1 cellular context compared by ENCODE assay signal in the genomic region with DNA sequence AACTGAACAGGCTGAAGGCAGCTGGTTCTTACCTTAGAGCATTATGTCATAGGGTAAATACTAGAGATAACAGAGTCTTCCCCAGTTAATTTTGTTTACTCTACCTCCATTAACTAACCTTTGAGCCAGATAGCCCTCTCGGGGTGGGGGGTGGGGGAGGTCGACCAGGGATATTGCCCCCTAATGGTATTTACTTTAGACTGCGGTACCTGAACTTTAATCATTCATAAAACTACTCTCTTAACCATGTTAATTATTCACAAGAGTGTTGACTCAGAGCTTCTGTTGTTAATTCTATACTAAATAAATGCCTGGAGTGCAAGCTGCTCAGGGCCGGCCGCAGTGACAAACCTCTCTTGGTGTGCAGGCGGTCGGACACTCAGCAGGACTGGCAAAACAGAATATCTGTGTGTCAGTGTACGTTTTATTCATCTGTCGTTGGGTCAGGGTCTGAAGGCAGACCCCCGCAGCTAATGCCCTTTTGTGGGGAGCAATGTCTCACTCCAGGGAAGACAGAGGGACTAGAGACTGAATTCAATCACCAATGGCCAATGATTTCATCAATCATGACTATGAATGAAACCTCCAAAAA.
TF ChIP-seq lines count a peak whose summit lies in the region.

No MANE protein-coding gene starts in this region.

TF ChIP-seq in HepG2, 621 proteins besides CTCF, POLR2A, EP300 and RAD21 (continued from another document and continues in another):
- TF ChIP-seq, protein P1, sequence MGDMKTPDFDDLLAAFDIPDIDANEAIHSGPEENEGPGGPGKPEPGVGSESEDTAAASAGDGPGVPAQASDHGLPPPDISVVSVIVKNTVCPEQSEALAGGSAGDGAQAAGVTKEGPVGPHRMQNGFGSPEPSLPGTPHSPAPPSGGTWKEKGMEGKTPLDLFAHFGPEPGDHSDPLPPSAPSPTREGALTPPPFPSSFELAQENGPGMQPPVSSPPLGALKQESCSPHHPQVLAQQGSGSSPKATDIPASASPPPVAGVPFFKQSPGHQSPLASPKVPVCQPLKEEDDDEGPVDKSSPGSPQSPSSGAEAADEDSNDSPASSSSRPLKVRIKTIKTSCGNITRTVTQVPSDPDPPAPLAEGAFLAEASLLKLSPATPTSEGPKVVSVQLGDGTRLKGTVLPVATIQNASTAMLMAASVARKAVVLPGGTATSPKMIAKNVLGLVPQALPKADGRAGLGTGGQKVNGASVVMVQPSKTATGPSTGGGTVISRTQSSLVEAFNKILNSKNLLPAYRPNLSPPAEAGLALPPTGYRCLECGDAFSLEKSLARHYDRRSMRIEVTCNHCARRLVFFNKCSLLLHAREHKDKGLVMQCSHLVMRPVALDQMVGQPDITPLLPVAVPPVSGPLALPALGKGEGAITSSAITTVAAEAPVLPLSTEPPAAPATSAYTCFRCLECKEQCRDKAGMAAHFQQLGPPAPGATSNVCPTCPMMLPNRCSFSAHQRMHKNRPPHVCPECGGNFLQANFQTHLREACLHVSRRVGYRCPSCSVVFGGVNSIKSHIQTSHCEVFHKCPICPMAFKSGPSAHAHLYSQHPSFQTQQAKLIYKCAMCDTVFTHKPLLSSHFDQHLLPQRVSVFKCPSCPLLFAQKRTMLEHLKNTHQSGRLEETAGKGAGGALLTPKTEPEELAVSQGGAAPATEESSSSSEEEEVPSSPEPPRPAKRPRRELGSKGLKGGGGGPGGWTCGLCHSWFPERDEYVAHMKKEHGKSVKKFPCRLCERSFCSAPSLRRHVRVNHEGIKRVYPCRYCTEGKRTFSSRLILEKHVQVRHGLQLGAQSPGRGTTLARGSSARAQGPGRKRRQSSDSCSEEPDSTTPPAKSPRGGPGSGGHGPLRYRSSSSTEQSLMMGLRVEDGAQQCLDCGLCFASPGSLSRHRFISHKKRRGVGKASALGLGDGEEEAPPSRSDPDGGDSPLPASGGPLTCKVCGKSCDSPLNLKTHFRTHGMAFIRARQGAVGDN (CRISPR knock-in tag; IDR thresholded peaks at IDR 0.05): peak; percentile 44; the same call in 1 of the 2 replicates
- TF ChIP-seq ISL2 (CRISPR knock-in tag; IDR thresholded peaks at IDR 0.05) (peak; percentile 100), NR3C1 (CRISPR knock-in tag; IDR thresholded peaks at IDR 0.05) (no peak), FIP1L1 (IDR thresholded peaks at IDR 0.05; ENCODE audit: borderline replicate concordance, insufficient read depth, low read depth, low read length) (no peak), LCORL (IDR thresholded peaks at IDR 0.05) (no peak), LCORL (CRISPR knock-in tag; IDR thresholded peaks at IDR 0.05) (peak; percentile 22; the same call in 1 of the 2 replicates), ZNF256 (CRISPR knock-in tag; conservative IDR thresholded peaks at IDR 0.05) (no peak; the same call in 1 of the 2 replicates), ZNF552 (CRISPR knock-in tag; IDR thresholded peaks at IDR 0.05; ENCODE audit: borderline replicate concordance) (no peak), CC2D1A (CRISPR knock-in tag; IDR thresholded peaks at IDR 0.05) (no peak), ZNF652 (CRISPR knock-in tag; IDR thresholded peaks at IDR 0.05; ENCODE audit: borderline replicate concordance, low read depth) (peak; percentile 28; the same call in 1 of the 2 replicates), RBFOX2 (IDR thresholded peaks at IDR 0.05; ENCODE audit: low read depth, low read length) (no peak), SRY (CRISPR knock-in tag; IDR thresholded peaks at IDR 0.05) (0 out of 2 replicates have a peak, but pooled peaks have one; percentile 23), ZFP36 (IDR thresholded peaks at IDR 0.05; ENCODE audit: borderline replicate concordance, low read depth, low read length, partially characterized antibody) (no peak), NFKB2 (CRISPR knock-in tag; IDR thresholded peaks at IDR 0.05; ENCODE audit: borderline replicate concordance) (no peak), PHF21A (CRISPR knock-in tag; IDR thresholded peaks at IDR 0.05) (peak; percentile 90), HNRNPK (IDR thresholded peaks at IDR 0.05; ENCODE audit: low read depth, low read length, poor library complexity, severe bottlenecking) (no peak), ZNF430 (CRISPR knock-in tag; IDR thresholded peaks at IDR 0.05) (no peak), PITX1 (CRISPR knock-in tag; IDR thresholded peaks at IDR 0.05) (peak; percentile 98), ZNF225 (CRISPR knock-in tag; IDR thresholded peaks at IDR 0.05) (no peak), ZNF547 (CRISPR knock-in tag; IDR thresholded peaks at IDR 0.05) (no peak), PHF20 (CRISPR knock-in tag; IDR thresholded peaks at IDR 0.05) (no peak), ZNF20 (CRISPR knock-in tag; IDR thresholded peaks at IDR 0.05) (no peak), HIVEP1 (CRISPR knock-in tag; IDR thresholded peaks at IDR 0.05) (no peak), AGO2 (optimal IDR thresholded peaks at IDR 0.05; ENCODE audit: low read depth, low read length) (no peak), CENPX (CRISPR knock-in tag; IDR thresholded peaks at IDR 0.05) (no peak), CAMTA2 (CRISPR knock-in tag; IDR thresholded peaks at IDR 0.05; ENCODE audit: borderline replicate concordance) (no peak), GLI4 (CRISPR knock-in tag; IDR thresholded peaks at IDR 0.05; ENCODE audit: borderline replicate concordance) (no peak), U2AF1 (optimal IDR thresholded peaks at IDR 0.05; ENCODE audit: low read depth, low read length) (peak; percentile 30), ATF7 (IDR thresholded peaks at IDR 0.05) (peak; percentile 90), ATF7 (CRISPR knock-in tag; IDR thresholded peaks at IDR 0.05) (peak; percentile 94), MEIS1 (CRISPR knock-in tag; IDR thresholded peaks at IDR 0.05; ENCODE audit: borderline replicate concordance) (peak; percentile 29; the same call in 1 of the 2 replicates), ZNF775 (CRISPR knock-in tag; IDR thresholded peaks at IDR 0.05; ENCODE audit: borderline replicate concordance) (no peak), SALL2 (CRISPR knock-in tag; IDR thresholded peaks at IDR 0.05) (no peak), ZNF44 (CRISPR knock-in tag; IDR thresholded peaks at IDR 0.05) (no peak), MATR3 (CRISPR knock-in tag; IDR thresholded peaks at IDR 0.05) (no peak), ZNF616 (CRISPR knock-in tag; IDR thresholded peaks at IDR 0.05; ENCODE audit: low read depth) (no peak), NFE2L2 (IDR thresholded peaks at IDR 0.05; ENCODE audit: low read length) (no peak)
- TF ChIP-seq, protein P2, sequence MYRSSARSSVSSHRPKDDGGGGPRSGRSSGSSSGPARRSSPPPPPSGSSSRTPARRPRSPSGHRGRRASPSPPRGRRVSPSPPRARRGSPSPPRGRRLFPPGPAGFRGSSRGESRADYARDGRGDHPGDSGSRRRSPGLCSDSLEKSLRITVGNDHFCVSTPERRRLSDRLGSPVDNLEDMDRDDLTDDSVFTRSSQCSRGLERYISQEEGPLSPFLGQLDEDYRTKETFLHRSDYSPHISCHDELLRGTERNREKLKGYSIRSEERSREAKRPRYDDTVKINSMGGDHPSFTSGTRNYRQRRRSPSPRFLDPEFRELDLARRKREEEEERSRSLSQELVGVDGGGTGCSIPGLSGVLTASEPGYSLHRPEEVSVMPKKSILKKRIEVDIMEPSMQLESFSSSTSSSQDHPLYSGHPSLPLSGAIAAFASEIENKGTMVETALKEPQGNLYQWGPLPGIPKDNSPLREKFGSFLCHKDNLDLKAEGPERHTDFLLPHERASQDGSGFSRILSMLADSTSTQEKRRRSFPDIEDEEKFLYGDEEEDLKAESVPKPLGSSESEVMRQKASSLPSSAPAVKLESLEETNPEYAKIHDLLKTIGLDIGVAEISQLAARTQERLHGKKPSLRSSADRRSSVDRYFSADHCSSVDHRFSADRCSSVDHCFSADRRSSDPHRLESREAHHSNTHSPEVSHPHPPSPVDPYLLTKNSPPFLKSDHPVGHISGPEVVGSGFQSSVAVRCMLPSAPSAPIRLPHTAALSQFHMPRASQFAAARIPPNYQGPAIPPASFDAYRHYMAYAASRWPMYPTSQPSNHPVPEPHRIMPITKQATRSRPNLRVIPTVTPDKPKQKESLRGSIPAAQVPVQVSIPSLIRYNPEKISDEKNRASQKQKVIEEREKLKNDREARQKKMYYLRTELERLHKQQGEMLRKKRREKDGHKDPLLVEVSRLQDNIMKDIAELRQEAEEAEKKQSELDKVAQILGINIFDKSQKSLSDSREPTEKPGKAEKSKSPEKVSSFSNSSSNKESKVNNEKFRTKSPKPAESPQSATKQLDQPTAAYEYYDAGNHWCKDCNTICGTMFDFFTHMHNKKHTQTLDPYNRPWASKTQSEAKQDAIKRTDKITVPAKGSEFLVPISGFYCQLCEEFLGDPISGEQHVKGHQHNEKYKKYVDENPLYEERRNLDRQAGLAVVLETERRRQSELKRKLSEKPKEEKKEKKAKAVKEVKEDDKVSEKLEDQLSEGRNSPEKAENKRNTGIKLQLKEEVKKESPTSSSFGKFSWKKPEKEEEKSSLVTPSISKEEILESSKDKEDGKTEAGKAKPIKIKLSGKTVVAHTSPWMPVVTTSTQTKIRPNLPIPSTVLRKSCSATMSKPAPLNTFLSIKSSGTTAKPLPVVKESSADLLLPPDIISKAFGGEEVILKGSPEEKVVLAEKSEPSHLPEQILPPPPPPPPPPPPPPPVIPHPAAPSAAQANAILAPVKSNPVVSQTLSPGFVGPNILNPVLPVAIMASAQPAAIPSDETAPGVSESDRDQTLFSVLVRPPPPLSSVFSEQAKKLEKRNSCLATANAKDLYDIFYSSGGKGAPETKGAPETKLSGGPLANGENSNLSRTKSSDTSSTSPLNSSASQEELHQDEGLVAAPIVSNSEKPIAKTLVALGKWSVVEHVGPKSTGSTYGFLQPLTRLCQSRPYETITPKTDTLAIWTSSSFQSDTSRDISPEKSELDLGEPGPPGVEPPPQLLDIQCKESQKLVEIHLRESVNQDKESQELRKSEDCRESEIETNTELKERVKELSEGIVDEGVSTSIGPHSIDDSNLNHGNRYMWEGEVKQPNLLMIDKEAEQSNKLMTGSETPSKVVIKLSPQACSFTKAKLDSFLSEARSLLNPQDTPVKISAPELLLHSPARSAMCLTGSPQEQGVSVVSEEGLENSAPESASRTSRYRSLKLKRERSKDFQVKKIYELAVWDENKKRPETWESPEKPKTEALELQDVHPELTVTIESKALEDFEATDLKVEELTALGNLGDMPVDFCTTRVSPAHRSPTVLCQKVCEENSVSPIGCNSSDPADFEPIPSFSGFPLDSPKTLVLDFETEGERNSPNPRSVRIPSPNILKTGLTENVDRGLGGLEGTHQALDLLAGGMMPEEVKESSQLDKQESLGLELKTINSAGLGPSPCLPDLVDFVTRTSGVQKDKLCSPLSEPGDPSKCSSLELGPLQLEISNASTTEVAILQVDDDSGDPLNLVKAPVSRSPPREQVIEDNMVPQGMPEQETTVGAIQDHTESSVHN (CRISPR knock-in tag; IDR thresholded peaks at IDR 0.05): no peak
- TF ChIP-seq, protein P3, sequence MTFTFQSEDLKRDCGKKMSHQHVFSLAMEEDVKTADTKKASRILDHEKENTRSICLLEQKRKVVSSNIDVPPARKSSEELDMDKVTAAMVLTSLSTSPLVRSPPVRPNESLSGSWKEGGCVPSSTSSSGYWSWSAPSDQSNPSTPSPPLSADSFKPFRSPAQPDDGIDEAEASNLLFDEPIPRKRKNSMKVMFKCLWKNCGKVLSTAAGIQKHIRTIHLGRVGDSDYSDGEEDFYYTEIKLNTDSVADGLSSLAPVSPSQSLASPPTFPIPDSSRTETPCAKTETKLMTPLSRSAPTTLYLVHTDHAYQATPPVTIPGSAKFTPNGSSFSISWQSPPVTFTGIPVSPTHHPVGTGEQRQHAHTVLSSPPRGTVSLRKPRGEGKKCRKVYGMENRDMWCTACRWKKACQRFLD (CRISPR knock-in tag; IDR thresholded peaks at IDR 0.05; ENCODE audit: borderline replicate concordance): no peak
- TF ChIP-seq, protein P4, sequence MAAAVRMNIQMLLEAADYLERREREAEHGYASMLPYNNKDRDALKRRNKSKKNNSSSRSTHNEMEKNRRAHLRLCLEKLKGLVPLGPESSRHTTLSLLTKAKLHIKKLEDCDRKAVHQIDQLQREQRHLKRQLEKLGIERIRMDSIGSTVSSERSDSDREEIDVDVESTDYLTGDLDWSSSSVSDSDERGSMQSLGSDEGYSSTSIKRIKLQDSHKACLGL (CRISPR knock-in tag; IDR thresholded peaks at IDR 0.05): no peak
- TF ChIP-seq, protein P5, sequence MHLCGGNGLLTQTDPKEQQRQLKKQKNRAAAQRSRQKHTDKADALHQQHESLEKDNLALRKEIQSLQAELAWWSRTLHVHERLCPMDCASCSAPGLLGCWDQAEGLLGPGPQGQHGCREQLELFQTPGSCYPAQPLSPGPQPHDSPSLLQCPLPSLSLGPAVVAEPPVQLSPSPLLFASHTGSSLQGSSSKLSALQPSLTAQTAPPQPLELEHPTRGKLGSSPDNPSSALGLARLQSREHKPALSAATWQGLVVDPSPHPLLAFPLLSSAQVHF (CRISPR knock-in tag; IDR thresholded peaks at IDR 0.05): no peak
- TF ChIP-seq, protein P6, sequence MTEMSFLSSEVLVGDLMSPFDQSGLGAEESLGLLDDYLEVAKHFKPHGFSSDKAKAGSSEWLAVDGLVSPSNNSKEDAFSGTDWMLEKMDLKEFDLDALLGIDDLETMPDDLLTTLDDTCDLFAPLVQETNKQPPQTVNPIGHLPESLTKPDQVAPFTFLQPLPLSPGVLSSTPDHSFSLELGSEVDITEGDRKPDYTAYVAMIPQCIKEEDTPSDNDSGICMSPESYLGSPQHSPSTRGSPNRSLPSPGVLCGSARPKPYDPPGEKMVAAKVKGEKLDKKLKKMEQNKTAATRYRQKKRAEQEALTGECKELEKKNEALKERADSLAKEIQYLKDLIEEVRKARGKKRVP (CRISPR knock-in tag; IDR thresholded peaks at IDR 0.05): peak in 1 of 2 experiments; percentile 51; a peak in 1 of 4 replicates
- TF ChIP-seq, protein P7, sequence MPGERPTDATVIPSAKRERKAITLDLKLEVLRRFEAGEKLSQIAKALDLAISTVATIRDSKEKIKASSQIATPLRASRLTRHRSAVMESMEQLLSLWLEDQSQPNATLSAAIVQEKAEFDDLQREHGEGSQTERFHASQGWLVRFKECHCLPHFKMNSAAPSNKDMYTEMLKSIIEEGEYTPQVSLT (CRISPR knock-in tag; IDR thresholded peaks at IDR 0.05; ENCODE audit: borderline replicate concordance, low read depth): 0 out of 2 replicates have a peak, but pooled peaks have one; percentile 64
